Comparison of ENCODE assay signal across 26 cellular contexts in genomic region chrX:22818061-22818460, GRCh38.
"Had no signal": no experiment of that assay in that cellular context is flagged by ENCODE, and none has a peak within 500 bp of the region (broad histone marks: within the 10 kb centered on the region; RNA-seq: fewer than 3 reads in every experiment).

No MANE protein-coding gene starts in this region.

- H3K4me1 Mint-ChIP-seq: activated naive CD4-positive, alpha-beta T cell treated with anti-CD3 and anti-CD28 coated beads, Interleukin-2, amount 50 U/mL, for 24 hours; nephron progenitor cell had no signal

- ATAC-seq: activated T-cell treated with anti-CD3 and anti-CD28 coated beads, Interleukin-2, amount 50 U/mL, for 72 hours; gastroesophageal sphincter; heart left ventricle; left lung had no signal

- H3K27ac Mint-ChIP-seq: activated naive CD4-positive, alpha-beta T cell treated with anti-CD3 and anti-CD28 coated beads, Interleukin-2, amount 50 U/mL, for 24 hours; activated T-cell treated with anti-CD3 and anti-CD28 coated beads, Interleukin-2, amount 50 U/mL, for 72 hours; dendritic cell treated with granulocyte-macrophage colony-stimulating factor and Interleukin-4, amounts not matched to agents 40 ng/mL and 50 ng/mL, for 4 days; nephron progenitor cell; stimulated activated naive CD8-positive, alpha-beta T cell treated with anti-CD3 and anti-CD28 coated beads, Interleukin-15, Interleukin-2, amounts not matched to agents 100 ng/mL and 50 ng/mL, for 24 hours; T-helper 2 cell treated with Interferon-gamma antibody and Interleukin-4, amounts not matched to agents 5 μg/mL and 100 μg/mL, for 36 hours had no signal

- H3K9me3 ChIP-seq: adrenal gland, esophagus muscularis mucosa, gastroesophageal sphincter, heart left ventricle, left lung, right atrium auricular region, suprapubic skin, transverse colon, vagina had no signal

- H3K36me3 ChIP-seq: adrenal gland, esophagus muscularis mucosa, gastroesophageal sphincter, heart left ventricle, left lung, right atrium auricular region, suprapubic skin, transverse colon, vagina had no signal

- H3K4me1 ChIP-seq: adrenal gland, esophagus muscularis mucosa, gastroesophageal sphincter, heart left ventricle, left lung, right atrium auricular region, suprapubic skin, transverse colon, vagina had no signal

- H3K9me3 Mint-ChIP-seq: activated naive CD4-positive, alpha-beta T cell treated with anti-CD3 and anti-CD28 coated beads, Interleukin-2, amount 50 U/mL, for 24 hours; activated T-cell treated with anti-CD3 and anti-CD28 coated beads, Interleukin-2, amount 50 U/mL, for 72 hours; dendritic cell treated with granulocyte-macrophage colony-stimulating factor and Interleukin-4, amounts not matched to agents 40 ng/mL and 50 ng/mL, for 4 days; nephron progenitor cell; stimulated activated naive CD8-positive, alpha-beta T cell treated with anti-CD3 and anti-CD28 coated beads, Interleukin-15, Interleukin-2, amounts not matched to agents 100 ng/mL and 50 ng/mL, for 24 hours; T-helper 2 cell treated with Interferon-gamma antibody and Interleukin-4, amounts not matched to agents 5 μg/mL and 100 μg/mL, for 36 hours had no signal

- FAIRE-seq: endothelial cell of umbilical vein, TTC549 had no signal

- H3K27me3 ChIP-seq: adrenal gland, esophagus muscularis mucosa, gastroesophageal sphincter, heart left ventricle, left lung, right atrium auricular region, suprapubic skin, transverse colon, vagina had no signal

- H3K36me3 Mint-ChIP-seq: activated naive CD4-positive, alpha-beta T cell treated with anti-CD3 and anti-CD28 coated beads, Interleukin-2, amount 50 U/mL, for 24 hours had no signal

- H3K4me3 ChIP-seq: adrenal gland, esophagus muscularis mucosa, gastroesophageal sphincter, heart left ventricle, left lung, right atrium auricular region, suprapubic skin, transverse colon, vagina had no signal

- H3K4me3 Mint-ChIP-seq: activated naive CD4-positive, alpha-beta T cell treated with anti-CD3 and anti-CD28 coated beads, Interleukin-2, amount 50 U/mL, for 24 hours; activated T-cell treated with anti-CD3 and anti-CD28 coated beads, Interleukin-2, amount 50 U/mL, for 72 hours; dendritic cell treated with granulocyte-macrophage colony-stimulating factor and Interleukin-4, amounts not matched to agents 40 ng/mL and 50 ng/mL, for 4 days; nephron progenitor cell; stimulated activated naive CD8-positive, alpha-beta T cell treated with anti-CD3 and anti-CD28 coated beads, Interleukin-15, Interleukin-2, amounts not matched to agents 100 ng/mL and 50 ng/mL, for 24 hours; T-helper 2 cell treated with Interferon-gamma antibody and Interleukin-4, amounts not matched to agents 5 μg/mL and 100 μg/mL, for 36 hours had no signal

- DNase-seq: activated CD4-positive, alpha-beta T cell treated with anti-CD3 and anti-CD28 coated beads, Interleukin-2, amount 50 U/mL, for 4 hours; activated gamma-delta T cell; activated T-cell treated with anti-CD3 and anti-CD28 coated beads, Interleukin-2, amount 50 U/mL, for 72 hours; adrenal gland; cerebellar nuclear complex; effector memory CD4-positive, alpha-beta T cell; heart left ventricle; left lung; mammary epithelial cell; nephron progenitor cell; nucleus accumbens; posterior cingulate gyrus; stimulated activated CD4-positive, alpha-beta T cell treated with anti-CD3 and anti-CD28 coated beads, Interleukin-15, amount 100 ng/mL, for 24 hours; stimulated activated CD4-positive, alpha-beta T cell treated with anti-CD3 and anti-CD28 coated beads, Interleukin-2, amount 100 ng/mL, for 48 hours; transverse colon had no signal

- H3K27me3 Mint-ChIP-seq: activated naive CD4-positive, alpha-beta T cell treated with anti-CD3 and anti-CD28 coated beads, Interleukin-2, amount 50 U/mL, for 24 hours; dendritic cell treated with granulocyte-macrophage colony-stimulating factor and Interleukin-4, amounts not matched to agents 40 ng/mL and 50 ng/mL, for 4 days; stimulated activated naive CD8-positive, alpha-beta T cell treated with anti-CD3 and anti-CD28 coated beads, Interleukin-15, Interleukin-2, amounts not matched to agents 100 ng/mL and 50 ng/mL, for 24 hours had no signal

- H3K27ac ChIP-seq: adrenal gland, esophagus muscularis mucosa, gastroesophageal sphincter, heart left ventricle, left lung, right atrium auricular region, suprapubic skin, transverse colon, vagina had no signal
